22 cellular contexts compared by ENCODE assay signal in genomic region chr2:130878316-130878715, GRCh38.
"Had no signal": no experiment of that assay in that cellular context is flagged by ENCODE, and none has a peak within 500 bp of the region (broad histone marks: within the 10 kb centered on the region; RNA-seq: fewer than 3 reads in every experiment).

No MANE protein-coding gene starts in this region.

- H3K9ac ChIP-seq: parathyroid adenoma had no signal

- H3K27ac ChIP-seq: foreskin keratinocyte, hepatocyte, neutrophil, parathyroid adenoma, sigmoid colon, testis, upper lobe of left lung had no signal

- ATAC-seq: activated CD4-positive, alpha-beta T cell treated with anti-CD3 and anti-CD28 coated beads for 36 hours; foreskin keratinocyte; left ventricle myocardium superior; stimulated activated memory B cell treated with anti-CD40 and anti-IgM and Interleukin-4, amounts not matched to agents 10 μg/mL and 1 μg/mL and 100 μg/mL, for 72 hours; T-cell; WTC11 had no signal

- H3K27me3 ChIP-seq: foreskin keratinocyte, hepatocyte, neutrophil, sigmoid colon, testis, upper lobe of left lung had no signal

- DNase-seq: activated CD4-positive, alpha-beta T cell treated with anti-CD3 and anti-CD28 coated beads for 36 hours; activated CD4-positive, alpha-beta T cell treated with anti-CD3 and anti-CD28 coated beads, Interleukin-2, amount 50 U/mL, for 4 hours; activated CD8-positive, alpha-beta memory T cell treated with anti-CD3 and anti-CD28 coated beads for 24 hours; activated CD8-positive, alpha-beta memory T cell treated with anti-CD3 and anti-CD28 coated beads, Interleukin-2, amount 50 U/mL, for 4 hours; activated naive CD4-positive, alpha-beta T cell treated with anti-CD3 and anti-CD28 coated beads, Interleukin-2, amount 10 ng/mL, durations not matched to agents 7 days and 5 days; activated T-cell treated with anti-CD3 and anti-CD28 coated beads, Interleukin-2, amount 50 U/mL, for 48 hours; cortex of kidney; foreskin keratinocyte; left ventricle myocardium superior; mammary epithelial cell; sigmoid colon; stimulated activated CD4-positive, alpha-beta T cell treated with anti-CD3 and anti-CD28 coated beads, Interleukin-15, amount 100 ng/mL, for 24 hours; T-cell; testis had no signal

- H3K36me3 ChIP-seq: neutrophil, sigmoid colon, upper lobe of left lung had no signal

- H3K4me1 Mint-ChIP-seq: activated naive CD4-positive, alpha-beta T cell treated with anti-CD3 and anti-CD28 coated beads, Interleukin-2, amount 10 ng/mL, durations not matched to agents 7 days and 5 days; nephron; T-cell; WTC11 had no signal

- H3K9me3 ChIP-seq: neutrophil, sigmoid colon, testis, upper lobe of left lung had no signal

- H3K27ac Mint-ChIP-seq: activated CD4-positive, alpha-beta T cell treated with anti-CD3 and anti-CD28 coated beads for 36 hours; activated naive CD4-positive, alpha-beta T cell treated with anti-CD3 and anti-CD28 coated beads, Interleukin-2, amount 10 ng/mL, durations not matched to agents 7 days and 5 days; nephron; stimulated activated memory B cell treated with anti-CD40 and anti-IgM and Interleukin-4, amounts not matched to agents 10 μg/mL and 1 μg/mL and 100 μg/mL, for 72 hours; T-cell; WTC11 had no signal

- H3K4me1 ChIP-seq: parathyroid adenoma, sigmoid colon, testis, upper lobe of left lung had no signal

- H3K9me3 Mint-ChIP-seq: activated naive CD4-positive, alpha-beta T cell treated with anti-CD3 and anti-CD28 coated beads, Interleukin-2, amount 10 ng/mL, durations not matched to agents 7 days and 5 days; T-cell had no signal

- H3K4me3 ChIP-seq: hepatocyte, sigmoid colon, smooth muscle cell, testis, upper lobe of left lung had no signal

- H3K4me3 Mint-ChIP-seq: activated CD4-positive, alpha-beta T cell treated with anti-CD3 and anti-CD28 coated beads for 36 hours; activated naive CD4-positive, alpha-beta T cell treated with anti-CD3 and anti-CD28 coated beads, Interleukin-2, amount 10 ng/mL, durations not matched to agents 7 days and 5 days; nephron; stimulated activated memory B cell treated with anti-CD40 and anti-IgM and Interleukin-4, amounts not matched to agents 10 μg/mL and 1 μg/mL and 100 μg/mL, for 72 hours; T-cell; WTC11 had no signal

- H3K36me3 Mint-ChIP-seq: activated naive CD4-positive, alpha-beta T cell treated with anti-CD3 and anti-CD28 coated beads, Interleukin-2, amount 10 ng/mL, durations not matched to agents 7 days and 5 days; stimulated activated memory B cell treated with anti-CD40 and anti-IgM and Interleukin-4, amounts not matched to agents 10 μg/mL and 1 μg/mL and 100 μg/mL, for 72 hours; T-cell had no signal
